ENCODE assay signal across 8 cellular contexts in the genomic region with DNA sequence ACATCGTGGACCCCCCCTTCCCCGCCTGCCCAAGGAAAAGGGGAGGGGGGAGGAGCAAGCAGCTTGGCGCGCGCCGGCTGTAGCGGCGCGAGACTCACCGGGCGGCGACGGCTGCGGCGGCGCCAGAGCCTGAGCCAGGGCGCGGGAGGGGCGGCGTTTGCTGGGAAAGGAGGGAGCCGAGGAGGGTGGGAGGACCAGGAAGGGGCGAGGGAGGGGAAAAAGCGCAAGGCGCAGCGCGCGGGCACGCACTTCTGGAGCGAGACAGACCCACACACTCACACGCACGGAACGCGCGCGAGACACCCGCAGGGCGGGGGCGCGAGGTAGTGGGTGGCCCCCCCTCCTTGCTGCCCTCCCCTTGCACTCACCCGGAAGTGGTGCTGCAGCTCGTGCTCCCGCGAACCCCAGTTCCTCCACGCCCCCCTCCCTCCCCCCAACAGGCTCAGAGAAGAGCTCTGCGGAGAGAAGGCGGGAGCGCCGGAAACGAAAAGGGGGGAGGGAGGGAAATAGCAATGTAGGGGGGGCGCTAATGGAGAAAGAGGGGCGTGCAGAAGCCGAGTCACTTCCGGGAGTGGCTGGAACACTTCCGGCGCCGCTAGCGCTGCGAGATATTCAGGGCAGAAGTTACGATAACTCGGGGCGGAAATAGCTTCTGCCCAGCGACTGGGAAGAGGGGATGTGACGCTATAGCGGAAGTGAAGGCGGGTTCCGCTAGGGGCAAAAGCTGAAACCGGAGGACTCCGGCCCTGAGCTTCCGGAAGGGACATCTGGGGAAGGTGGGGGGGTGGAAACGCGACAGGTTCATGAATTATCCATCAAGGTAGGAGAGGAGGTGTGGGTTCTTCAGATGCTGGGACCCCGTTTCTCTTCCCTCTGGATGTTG. TPM values are rescaled to one million over a fixed set of nuclear protein-coding genes. Genes with fewer than 3 reads are reported as not detected.
DNase-seq lines count a peak whose midpoint lies in the region; TF ChIP-seq lines count a peak whose summit lies in the region.

Gene ZNF384 (minus strand): TSS at position 376 of the 883 bp plus-strand sequence. CDS start 9,855 bp downstream, outside the sequence.

- peak within 1 kb of the TSS; percentile 94 to 97 (median 97) for H3K4me3 Mint-ChIP-seq in nephron
- peak within 1 kb of the TSS; percentile 98 for H3K4me3 Mint-ChIP-seq in stimulated activated naive CD8-positive, alpha-beta T cell treated with anti-CD3 and anti-CD28 coated beads, Interleukin-15, Interleukin-2, amounts not matched to agents 100 ng/mL and 50 ng/mL, for 24 hours

- peaks cover 12% of the 10 kb centered on the region for H3K36me3 Mint-ChIP-seq in nephron (ENCODE audit: low read depth)
- peaks cover 31% of the 10 kb centered on the region for H3K36me3 Mint-ChIP-seq in stimulated activated naive CD8-positive, alpha-beta T cell treated with anti-CD3 and anti-CD28 coated beads, Interleukin-15, Interleukin-2, amounts not matched to agents 100 ng/mL and 50 ng/mL, for 24 hours (ENCODE audit: low read depth)

- H3K27ac ChIP-seq in MM.1S (ENCODE audit: low read length) = peak within 1 kb of the TSS; percentile 76

- in situ Hi-C loops in HAP-1 (cut with MboI; ENCODE audit: low sequenced_read_pairs) = no loop called here

- no peaks in the 10 kb centered on the region for H3K36me3 ChIP-seq in ES-I3 (ENCODE audit: insufficient read depth, low read length)
- peaks cover 15% of the 10 kb centered on the region for H3K36me3 ChIP-seq in HAP-1 (replicated peaks)
- no peaks in the 10 kb centered on the region for H3K36me3 ChIP-seq in MM.1S (replicated peaks; ENCODE audit: insufficient read depth, low read length)

- peaks cover 49% of the 10 kb centered on the region for H3K4me1 Mint-ChIP-seq in nephron
- H3K4me1 Mint-ChIP-seq in stimulated activated naive CD8-positive, alpha-beta T cell treated with anti-CD3 and anti-CD28 coated beads, Interleukin-15, Interleukin-2, amounts not matched to agents 100 ng/mL and 50 ng/mL, for 24 hours (ENCODE audit: low read depth) = peaks cover 60% of the 10 kb centered on the region

- no peaks in the 10 kb centered on the region for H3K27me3 Mint-ChIP-seq in nephron (ENCODE audit: low read depth)
- H3K27me3 Mint-ChIP-seq in stimulated activated naive CD8-positive, alpha-beta T cell treated with anti-CD3 and anti-CD28 coated beads, Interleukin-15, Interleukin-2, amounts not matched to agents 100 ng/mL and 50 ng/mL, for 24 hours = no peaks in the 10 kb centered on the region

- H3F3A ChIP-seq in MM.1S (ENCODE audit: insufficient read depth, low read length) = no peaks in the 10 kb centered on the region

- H3K4me3 ChIP-seq in HAP-1 (peak within 1 kb of the TSS; percentile 94), MM.1S (ENCODE audit: low read length) (peak within 1 kb of the TSS; percentile 77), fibroblast of the aortic adventitia (ENCODE audit: low read depth, low read length) (peak within 1 kb of the TSS; percentile 97)

- H3K79me2 ChIP-seq in MM.1S (ENCODE audit: low read length) = peaks cover 58% of the 10 kb centered on the region

- no peak for TF ChIP-seq CTCF in MM.1S (IDR thresholded peaks at IDR 0.05; ENCODE audit: low read length)
- TF ChIP-seq CTCF in fibroblast of the aortic adventitia (IDR thresholded peaks at IDR 0.05; ENCODE audit: insufficient read depth, low read length) = no peak
- peak in 1 of 3 experiments; percentile 17 for TF ChIP-seq CTCF in nephron (IDR thresholded peaks at IDR 0.05; ENCODE audit: unreplicated experiment in 3 of 3)

- peak; percentile 97 to 99 for DNase-seq in HAP-1 (ENCODE audit: low spot score in 2 of 2)
- DNase-seq in MM.1S = peak; percentile 100
- peak; percentile 92 for DNase-seq in SIG-M5 (lab: John Stamatoyannopoulos, UW)
- peak; percentile 93 for DNase-seq in activated gamma-delta T cell (lab: John Stamatoyannopoulos, UW)
- DNase-seq in fibroblast of the aortic adventitia (ENCODE audit: low read depth) = peak; percentile 99

- no peaks in the 10 kb centered on the region for H3K9me3 Mint-ChIP-seq in nephron
- no peaks in the 10 kb centered on the region for H3K9me3 Mint-ChIP-seq in stimulated activated naive CD8-positive, alpha-beta T cell treated with anti-CD3 and anti-CD28 coated beads, Interleukin-15, Interleukin-2, amounts not matched to agents 100 ng/mL and 50 ng/mL, for 24 hours

- H3K9ac ChIP-seq in ES-I3 (ENCODE audit: low read depth, low read length) (peak within 1 kb of the TSS; percentile 97), MM.1S (ENCODE audit: low read length) (peak within 1 kb of the TSS; percentile 94)

- H3K9me3 ChIP-seq in ES-I3 (ENCODE audit: control insufficient read depth, insufficient read depth, low read length) = no peaks in the 10 kb centered on the region
- no peaks in the 10 kb centered on the region for H3K9me3 ChIP-seq in HAP-1
- H3K9me3 ChIP-seq in MM.1S (replicated peaks; ENCODE audit: insufficient read depth, low read length) = no peaks in the 10 kb centered on the region

- H2AFZ ChIP-seq in MM.1S (ENCODE audit: low read length) = peak within 1 kb of the TSS; percentile 68

- peak within 1 kb of the TSS; percentile 97 to 99 (median 99) for H3K27ac Mint-ChIP-seq in nephron
- H3K27ac Mint-ChIP-seq in stimulated activated naive CD8-positive, alpha-beta T cell treated with anti-CD3 and anti-CD28 coated beads, Interleukin-15, Interleukin-2, amounts not matched to agents 100 ng/mL and 50 ng/mL, for 24 hours = peak within 1 kb of the TSS; percentile 93

- no peaks in the 10 kb centered on the region for H3K27me3 ChIP-seq in HAP-1 (ENCODE audit: low read depth)
- peaks cover 2% of the 10 kb centered on the region; the same call in 1 of the 2 replicates for H3K27me3 ChIP-seq in MM.1S (replicated peaks; ENCODE audit: insufficient read depth, low read length)

- no peaks in the 10 kb centered on the region for H3K9me2 ChIP-seq in MM.1S (replicated peaks; ENCODE audit: insufficient read depth, low read length)

- H4K20me1 ChIP-seq in MM.1S (ENCODE audit: insufficient read depth, low read length) = no peaks in the 10 kb centered on the region

- H3K4me1 ChIP-seq in ES-I3 (ENCODE audit: insufficient read depth, low read length) (0 out of 2 replicates have a peak, but pooled peaks cover 3% of the 10 kb centered on the region), HAP-1 (peaks cover 16% of the 10 kb centered on the region), MM.1S (ENCODE audit: low read length) (peaks cover 18% of the 10 kb centered on the region)

- peak within 1 kb of the TSS; percentile 92 for H3K4me2 ChIP-seq in MM.1S (ENCODE audit: low read depth, low read length)

RNA-seq across cellular contexts. Expression of gene ZNF384, which starts in this region (rescaled TPM):
- total RNA-seq in fibroblast of the aortic adventitia (ENCODE audit: low replicate concordance) = 17.7 and 29.5 TPM in 2 replicates

Comparison
In these comparisons a context has a peak if more than half of its experiments do, and no peak if none do; other contexts are left out.
1. Peak in every context shown above with its lines: DNase-seq, H3K4me3 ChIP-seq and H3K27ac ChIP-seq.